20 cellular contexts compared by ENCODE assay signal in the genomic region with DNA sequence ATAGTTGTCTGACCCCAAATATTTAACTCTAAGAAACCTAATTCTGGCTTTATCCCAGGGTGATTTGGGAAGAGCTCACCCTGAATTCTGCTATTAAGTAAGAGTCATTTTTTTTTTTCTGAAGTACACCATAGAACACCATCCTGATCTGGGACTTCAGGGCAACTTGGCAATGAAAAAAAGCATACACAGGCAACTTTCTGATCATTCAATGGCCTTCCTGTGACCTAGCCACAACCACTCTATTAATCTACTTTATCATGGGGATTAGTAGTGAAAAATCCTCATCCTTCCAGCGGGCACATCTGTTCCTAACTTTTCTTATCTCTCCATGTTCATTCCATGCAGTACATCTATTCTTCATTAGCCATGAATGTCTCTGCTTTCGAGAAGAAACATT.
"Had no signal": no experiment of that assay in that cellular context is flagged by ENCODE, and none has a peak within 500 bp of the region (broad histone marks: within the 10 kb centered on the region; RNA-seq: fewer than 3 reads in every experiment).

No MANE protein-coding gene starts in this region.

- FAIRE-seq: HTR-8/SVneo, K562 had no signal

- H3K27ac Mint-ChIP-seq: IgD-negative memory B cell had no signal

- DNase-seq: Kasumi-1, MV-4-11, NCI-H1048, NCI-H1105, NCI-H1436 treated with DMSO at 0.1 percent for 48 hours, NCI-H1694, NCI-H187 treated with DMSO at 0.1 percent for 48 hours, NCI-H2029 treated with DMSO at 0.1 percent for 48 hours, NCI-H2171 treated with DMSO at 0.1 percent for 48 hours, NCI-H345, NCI-H446 treated with DMSO at 0.1 percent for 48 hours, NCI-H510A treated with DMSO at 0.1 percent for 48 hours, NCI-H526, SHP77 had no signal

- H3K9ac ChIP-seq: KMS-11 had no signal

- H3K36me3 Mint-ChIP-seq: IgD-negative memory B cell had no signal

- H3K4me3 ChIP-seq: K562 had no signal

- H3K4me2 ChIP-seq: KMS-11 had no signal

- H3K4me1 Mint-ChIP-seq: IgD-negative memory B cell had no signal

- H3K27ac ChIP-seq: HL-60, KMS-11, RWPE1 had no signal

- H3K4me3 Mint-ChIP-seq: IgD-negative memory B cell had no signal
